In genomic region chr17:32780721-32781120, GRCh38 we compare ENCODE assay signal across 20 cellular contexts.
"Had no signal": no experiment of that assay in that cellular context is flagged by ENCODE, and none has a peak within 500 bp of the region (broad histone marks: within the 10 kb centered on the region; RNA-seq: fewer than 3 reads in every experiment).

No MANE protein-coding gene starts in this region.

- H3K4me1 Mint-ChIP-seq: naive thymus-derived CD4-positive, alpha-beta T cell; stimulated activated naive B cell treated with anti-CD40 and anti-IgM and Interleukin-4, amounts not matched to agents 10 μg/mL and 1 μg/mL and 100 μg/mL, for 72 hours; stimulated activated naive CD8-positive, alpha-beta T cell treated with anti-CD3 and anti-CD28 coated beads, Interleukin-15, amount 100 ng/mL, for 72 hours had no signal

- H3K9me3 ChIP-seq: colonic mucosa, heart left ventricle, neutrophil, testis, tibial nerve, upper lobe of right lung had no signal

- H3K27ac Mint-ChIP-seq: naive thymus-derived CD4-positive, alpha-beta T cell; stimulated activated naive B cell treated with anti-CD40 and anti-IgM and Interleukin-4, amounts not matched to agents 10 μg/mL and 1 μg/mL and 100 μg/mL, for 72 hours; stimulated activated naive CD8-positive, alpha-beta T cell treated with anti-CD3 and anti-CD28 coated beads, Interleukin-15, amount 100 ng/mL, for 72 hours had no signal

- H3K4me3 ChIP-seq: colonic mucosa, heart left ventricle, lung, skin epidermis, testis, tibial nerve, upper lobe of right lung had no signal

- H3K27me3 ChIP-seq: colonic mucosa, heart left ventricle, neutrophil, testis, tibial nerve, upper lobe of right lung had no signal

- H3K27me3 Mint-ChIP-seq: stimulated activated naive B cell treated with anti-CD40 and anti-IgM and Interleukin-4, amounts not matched to agents 10 μg/mL and 1 μg/mL and 100 μg/mL, for 72 hours; stimulated activated naive CD8-positive, alpha-beta T cell treated with anti-CD3 and anti-CD28 coated beads, Interleukin-15, amount 100 ng/mL, for 72 hours had no signal

- H3K9me3 Mint-ChIP-seq: naive thymus-derived CD4-positive, alpha-beta T cell; stimulated activated naive B cell treated with anti-CD40 and anti-IgM and Interleukin-4, amounts not matched to agents 10 μg/mL and 1 μg/mL and 100 μg/mL, for 72 hours; stimulated activated naive CD8-positive, alpha-beta T cell treated with anti-CD3 and anti-CD28 coated beads, Interleukin-15, amount 100 ng/mL, for 72 hours had no signal

- H3K4me1 ChIP-seq: colonic mucosa, heart left ventricle, testis, tibial nerve, upper lobe of right lung had no signal

- ATAC-seq: heart left ventricle; left cardiac atrium; left ventricle myocardium superior; naive thymus-derived CD4-positive, alpha-beta T cell; sciatic nerve; stimulated activated naive B cell treated with anti-CD40 and anti-IgM and Interleukin-4, amounts not matched to agents 10 μg/mL and 1 μg/mL and 100 μg/mL, for 72 hours; stimulated activated naive CD8-positive, alpha-beta T cell treated with anti-CD3 and anti-CD28 coated beads, Interleukin-15, amount 100 ng/mL, for 72 hours; upper lobe of right lung had no signal

- H3K27ac ChIP-seq: colonic mucosa, heart left ventricle, neutrophil, skin epidermis, testis, tibial nerve, upper lobe of right lung had no signal

- DNase-seq: colonic mucosa; dermis blood vessel endothelial cell; heart left ventricle; hypothalamus; islet precursor cell; left cardiac atrium; left ventricle myocardium superior; naive thymus-derived CD4-positive, alpha-beta T cell; posterior cingulate gyrus; stimulated activated CD4-positive, alpha-beta T cell treated with anti-CD3 and anti-CD28 coated beads, Interleukin-2, amount 100 ng/mL, for 24 hours; stimulated activated CD4-positive, alpha-beta T cell treated with anti-CD3 and anti-CD28 coated beads, Interleukin-4, amount 100 ng/mL, for 4 hours; stimulated activated naive B cell treated with anti-CD40 and anti-IgM and Interleukin-4, amounts not matched to agents 10 μg/mL and 1 μg/mL and 100 μg/mL, for 72 hours; stimulated activated naive CD8-positive, alpha-beta T cell treated with anti-CD3 and anti-CD28 coated beads, Interleukin-15, amount 100 ng/mL, for 72 hours; testis; upper lobe of right lung had no signal

- H3K36me3 ChIP-seq: colonic mucosa, neutrophil, tibial nerve, upper lobe of right lung had no signal

- H3K36me3 Mint-ChIP-seq: naive thymus-derived CD4-positive, alpha-beta T cell; stimulated activated naive B cell treated with anti-CD40 and anti-IgM and Interleukin-4, amounts not matched to agents 10 μg/mL and 1 μg/mL and 100 μg/mL, for 72 hours had no signal

- H3K4me3 Mint-ChIP-seq: naive thymus-derived CD4-positive, alpha-beta T cell; stimulated activated naive B cell treated with anti-CD40 and anti-IgM and Interleukin-4, amounts not matched to agents 10 μg/mL and 1 μg/mL and 100 μg/mL, for 72 hours; stimulated activated naive CD8-positive, alpha-beta T cell treated with anti-CD3 and anti-CD28 coated beads, Interleukin-15, amount 100 ng/mL, for 72 hours had no signal
